In genomic region chr12:100877776-100878175, GRCh38 we compare ENCODE assay signal across 16 cellular contexts.
DNase-seq lines count a peak whose midpoint lies in the region; ATAC-seq and TF ChIP-seq lines count a peak whose summit lies in the region.
"Had no signal": no experiment of that assay in that cellular context is flagged by ENCODE, and none has a peak within 500 bp of the region (broad histone marks: within the 10 kb centered on the region; RNA-seq: fewer than 3 reads in every experiment).

No MANE protein-coding gene starts in this region.

- POLR2A ChIA-PET in SK-N-SH (lab: Yijun Ruan, JAX), result no interaction called here
- POLR2A ChIA-PET in PC-3 (lab: Charles Lee; ENCODE audit: unreplicated experiment), result no interaction called here

- TF ChIP-seq EP300 in SK-N-SH (IDR thresholded peaks at IDR 0.05; ENCODE audit: borderline replicate concordance in 1 of 2, low read depth in 1 of 2, low read length in 1 of 2), result no peak

- peaks cover 3% of the 10 kb centered on the region for H3K79me2 ChIP-seq in SK-N-SH (ENCODE audit: insufficient read depth)
- H3K79me2 ChIP-seq in PC-3 (ENCODE audit: low read length), result no peaks in the 10 kb centered on the region

- no TSS peak for BruUV-seq in PC-3 (replicated peaks; lab: Mats Ljungman, UMichigan)

- peaks cover 22% of the 10 kb centered on the region for H3K27me3 Mint-ChIP-seq in type B pancreatic cell

- H2AFZ ChIP-seq in SK-N-SH (ENCODE audit: low read depth), result no peak overlapping the region
- no peak overlapping the region for H2AFZ ChIP-seq in PC-3 (ENCODE audit: low read length)

- H3K4me3 Mint-ChIP-seq in type B pancreatic cell, result no peak overlapping the region

- H3F3A ChIP-seq in SK-N-SH (replicated peaks; ENCODE audit: insufficient read depth) (no peaks in the 10 kb centered on the region), PC-3 (ENCODE audit: low read length, unreplicated experiment) (no peaks in the 10 kb centered on the region)

- TF ChIP-seq CTCF in SK-N-SH (IDR thresholded peaks at IDR 0.05) (peak; percentile 56), PC-3 (conservative IDR thresholded peaks at IDR 0.05; ENCODE audit: low read depth, low read length) (peak; percentile 53), epithelial cell of esophagus (IDR thresholded peaks at IDR 0.05; ENCODE audit: insufficient read depth, low read depth, low read length, missing control alignments) (peak; percentile 43), type B pancreatic cell (conservative IDR thresholded peaks at IDR 0.05) (peak; percentile 65), GM13976 (IDR thresholded peaks at IDR 0.05; ENCODE audit: borderline replicate concordance, control extremely low read depth, extremely low read depth, insufficient read depth, missing control alignments) (no peak)

- H3K27ac Mint-ChIP-seq in type B pancreatic cell, result no peak overlapping the region

- DNase-seq in SK-N-SH, result no peak
- DNase-seq in PC-3, result no peak
- no peak for DNase-seq in epithelial cell of esophagus (ENCODE audit: low read depth)
- DNase-seq in type B pancreatic cell (ENCODE audit: extremely low spot score, unreplicated experiment), result no peak
- no peak for DNase-seq in GM13976 (ENCODE audit: low spot score)
- DNase-seq in activated naive CD4-positive, alpha-beta T cell (lab: John Stamatoyannopoulos, UW), result no peak
- no peak for DNase-seq in COLO829 (ENCODE audit: low spot score)
- DNase-seq: activated CD8-positive, alpha-beta memory T cell treated with anti-CD3 and anti-CD28 coated beads, Interleukin-2, amount 50 U/mL, for 48 hours; DMS153; head of caudate nucleus; KG1; NCI-H2171 treated with DMSO at 0.1 percent for 48 hours; nucleus accumbens; Peyer's patch; thyroid gland had no signal

- no peaks in the 10 kb centered on the region for H3K4me1 Mint-ChIP-seq in type B pancreatic cell (ENCODE audit: unreplicated experiment)

- ATAC-seq in SK-N-SH treated with all-trans-retinoic acid at 6 μM for 48 hours, result no peak
- ATAC-seq in PC-3, result no peak

- H3K9me3 ChIP-seq in SK-N-SH, result no peaks in the 10 kb centered on the region
- H3K9me3 ChIP-seq in PC-3 (ENCODE audit: low read length), result no peaks in the 10 kb centered on the region
- H3K9me3 ChIP-seq: thyroid gland had no signal

- H4K20me1 ChIP-seq in SK-N-SH (ENCODE audit: insufficient read depth) (no peaks in the 10 kb centered on the region), PC-3 (ENCODE audit: low read length) (no peaks in the 10 kb centered on the region)

- in situ Hi-C loops in GM13976 (cut with MboI; ENCODE audit: low sequenced_read_pairs, unreplicated experiment), result no loop called here

- no peak overlapping the region for H3K4me2 ChIP-seq in SK-N-SH
- no peak overlapping the region for H3K4me2 ChIP-seq in PC-3 (ENCODE audit: low read length)

- H3K9me2 ChIP-seq in SK-N-SH (no peaks in the 10 kb centered on the region), PC-3 (replicated peaks; ENCODE audit: low read length) (no peaks in the 10 kb centered on the region)

- no peak for TF ChIP-seq RAD21 in SK-N-SH (IDR thresholded peaks at IDR 0.05; ENCODE audit: low read length)

- H3K4me3 ChIP-seq in SK-N-SH (ENCODE audit: low read depth in 2 of 2, low read length in 1 of 2) (peak overlapping the region in 1 of 2 experiments; percentile 29; a peak in 1 of 4 replicates), PC-3 (ENCODE audit: low read length) (no peak overlapping the region), epithelial cell of esophagus (ENCODE audit: low read length) (no peak overlapping the region)
- H3K4me3 ChIP-seq: Peyer's patch, thyroid gland had no signal

- no peaks in the 10 kb centered on the region for H3K36me3 Mint-ChIP-seq in type B pancreatic cell

- CTCF ChIA-PET in SK-N-SH (lab: Yijun Ruan, JAX) (interaction anchor here (0.6 to 1.0 kb wide), 2 partner anchors 14 to 20 kb away, joined by 3 read pairs; no protein-coding TSS in a partner anchor), PC-3 (lab: Charles Lee) (no interaction called here)

- WGBS in SK-N-SH (ENCODE audit: low lambda C conversion rate), result 12% methylated on average over 2 of the region's 2 CpGs

- H3K27me3 ChIP-seq in SK-N-SH (ENCODE audit: insufficient read depth), result no peaks in the 10 kb centered on the region
- H3K27me3 ChIP-seq in PC-3 (ENCODE audit: low read length), result no peaks in the 10 kb centered on the region
- H3K27me3 ChIP-seq: Peyer's patch, thyroid gland had no signal

- H3K9me3 Mint-ChIP-seq in type B pancreatic cell, result peaks cover 6% of the 10 kb centered on the region

- H3K36me3 ChIP-seq in SK-N-SH (replicated peaks in 1 of 2; ENCODE audit: control insufficient read depth in 1 of 2, insufficient read depth in 2 of 2, low read length in 1 of 2) (peaks cover 0 to 3% of the 10 kb centered on the region in 2 experiments), PC-3 (ENCODE audit: low read depth, low read length) (no peaks in the 10 kb centered on the region)
- H3K36me3 ChIP-seq: Peyer's patch, thyroid gland had no signal

- intact Hi-C loops in PC-3 (cut with micrococcal nuclease), result no loop called here

- H3K4me1 ChIP-seq in SK-N-SH (ENCODE audit: control insufficient read depth in 1 of 2, insufficient read depth in 2 of 2, low read depth in 1 of 2, low read length in 1 of 2), result no peaks in the 10 kb centered on the region
- no peaks in the 10 kb centered on the region for H3K4me1 ChIP-seq in PC-3 (ENCODE audit: insufficient read depth, low read length)
- H3K4me1 ChIP-seq: Peyer's patch, thyroid gland had no signal

- H3K9ac ChIP-seq in SK-N-SH (no peak overlapping the region), PC-3 (ENCODE audit: low read length) (no peak overlapping the region)

- H3K27ac ChIP-seq in SK-N-SH (ENCODE audit: low read depth in 2 of 2, low read length in 1 of 2) (no peak overlapping the region), PC-3 (ENCODE audit: low read length) (no peak overlapping the region)
- H3K27ac ChIP-seq: Peyer's patch, thyroid gland had no signal

TF ChIP-seq in SK-N-SH, 30 proteins besides CTCF, POLR2A, EP300 and RAD21 (continues in another document):
- TF ChIP-seq POLR2AphosphoS5 (IDR thresholded peaks at IDR 0.05; ENCODE audit: low read depth, low read length), result no peak
- no peak for TF ChIP-seq NFIC (IDR thresholded peaks at IDR 0.05; ENCODE audit: borderline replicate concordance)
- no peak for TF ChIP-seq USF1 (IDR thresholded peaks at IDR 0.05; ENCODE audit: borderline replicate concordance, low read depth)
- TF ChIP-seq MEF2A (IDR thresholded peaks at IDR 0.05; ENCODE audit: borderline replicate concordance, low read depth), result no peak
- no peak for TF ChIP-seq FOSL2 (IDR thresholded peaks at IDR 0.05; ENCODE audit: borderline replicate concordance, low read depth)
- TF ChIP-seq CHD2 (IDR thresholded peaks at IDR 0.05; ENCODE audit: low read length, partially characterized antibody), result no peak
- TF ChIP-seq, protein P1, sequence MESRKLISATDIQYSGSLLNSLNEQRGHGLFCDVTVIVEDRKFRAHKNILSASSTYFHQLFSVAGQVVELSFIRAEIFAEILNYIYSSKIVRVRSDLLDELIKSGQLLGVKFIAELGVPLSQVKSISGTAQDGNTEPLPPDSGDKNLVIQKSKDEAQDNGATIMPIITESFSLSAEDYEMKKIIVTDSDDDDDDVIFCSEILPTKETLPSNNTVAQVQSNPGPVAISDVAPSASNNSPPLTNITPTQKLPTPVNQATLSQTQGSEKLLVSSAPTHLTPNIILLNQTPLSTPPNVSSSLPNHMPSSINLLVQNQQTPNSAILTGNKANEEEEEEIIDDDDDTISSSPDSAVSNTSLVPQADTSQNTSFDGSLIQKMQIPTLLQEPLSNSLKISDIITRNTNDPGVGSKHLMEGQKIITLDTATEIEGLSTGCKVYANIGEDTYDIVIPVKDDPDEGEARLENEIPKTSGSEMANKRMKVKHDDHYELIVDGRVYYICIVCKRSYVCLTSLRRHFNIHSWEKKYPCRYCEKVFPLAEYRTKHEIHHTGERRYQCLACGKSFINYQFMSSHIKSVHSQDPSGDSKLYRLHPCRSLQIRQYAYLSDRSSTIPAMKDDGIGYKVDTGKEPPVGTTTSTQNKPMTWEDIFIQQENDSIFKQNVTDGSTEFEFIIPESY (IDR thresholded peaks at IDR 0.05; ENCODE audit: borderline replicate concordance, low read depth), result no peak

TF ChIP-seq in SK-N-SH treated with all-trans-retinoic acid at 6 μM for 48 hours, 23 proteins besides CTCF, POLR2A, EP300 and RAD21:
- TF ChIP-seq TOX (CRISPR knock-in tag; IDR thresholded peaks at IDR 0.05; ENCODE audit: borderline replicate concordance) (no peak), ESRRG (CRISPR knock-in tag; IDR thresholded peaks at IDR 0.05) (no peak), TCF4 (CRISPR knock-in tag; IDR thresholded peaks at IDR 0.05; ENCODE audit: borderline replicate concordance) (no peak)
